1 cellular context compared by ENCODE assay signal in genomic region chr1:154417338-154417608, GRCh38.
TF ChIP-seq lines count a peak whose summit lies in the region.

No MANE protein-coding gene starts in this region.

TF ChIP-seq in HCT116, 20 proteins besides CTCF, POLR2A, EP300 and RAD21:
- no peak for TF ChIP-seq POLR2AphosphoS5 (IDR thresholded peaks at IDR 0.05; ENCODE audit: low read depth, low read length)
- no peak for TF ChIP-seq ELF1 (IDR thresholded peaks at IDR 0.05; ENCODE audit: borderline replicate concordance, low read depth)
- TF ChIP-seq SP1 (IDR thresholded peaks at IDR 0.05; ENCODE audit: low read depth) = no peak
- TF ChIP-seq YY1 (IDR thresholded peaks at IDR 0.05; ENCODE audit: extremely low read depth, insufficient replicate concordance, low read depth, low read length) = no peak
- no peak for TF ChIP-seq ATF3 (IDR thresholded peaks at IDR 0.05)
- TF ChIP-seq JUND (IDR thresholded peaks at IDR 0.05) = no peak
- TF ChIP-seq EGR1 (IDR thresholded peaks at IDR 0.05; ENCODE audit: low read depth) = no peak
- TF ChIP-seq ZNF274 (IDR thresholded peaks at IDR 0.05; ENCODE audit: low read depth, low read length) = no peak
- no peak for TF ChIP-seq ZFX (IDR thresholded peaks at IDR 0.05)
- no peak for TF ChIP-seq SIN3A (IDR thresholded peaks at IDR 0.05; ENCODE audit: low read depth)
- TF ChIP-seq TCF7L2 (IDR thresholded peaks at IDR 0.05; ENCODE audit: borderline replicate concordance, extremely low read depth, insufficient read depth, insufficient read length) = no peak
- no peak for TF ChIP-seq ZBTB33 (IDR thresholded peaks at IDR 0.05; ENCODE audit: extremely low read depth, insufficient replicate concordance, low read length)
- TF ChIP-seq MAX (IDR thresholded peaks at IDR 0.05) = no peak
- no peak for TF ChIP-seq SRF (IDR thresholded peaks at IDR 0.05; ENCODE audit: low read depth)
- no peak for TF ChIP-seq CEBPB (IDR thresholded peaks at IDR 0.05; ENCODE audit: low read depth)
- no peak for TF ChIP-seq REST (IDR thresholded peaks at IDR 0.05; ENCODE audit: low read depth)
- no peak for TF ChIP-seq EZH2phosphoT487 (IDR thresholded peaks at IDR 0.05; ENCODE audit: borderline replicate concordance)
- TF ChIP-seq CBX3 (IDR thresholded peaks at IDR 0.05; ENCODE audit: low read depth) = no peak
- TF ChIP-seq EZH2 (IDR thresholded peaks at IDR 0.05) = no peak
